ENCODE assay signal across 8 cellular contexts in genomic region chr11:65419773-65420481, GRCh38. TPM values are rescaled to one million over a fixed set of nuclear protein-coding genes. Genes with fewer than 3 reads are reported as not detected.
DNase-seq lines count a peak whose midpoint lies in the region; ATAC-seq and TF ChIP-seq lines count a peak whose summit lies in the region.

No MANE protein-coding gene starts in this region.

- H2AFZ ChIP-seq in ACC112 (ENCODE audit: low read length, unreplicated experiment): no peak overlapping the region

- DNase-seq in NCI-H69 (lab: John Stamatoyannopoulos, UW): peak; percentile 88
- DNase-seq in activated T-cell treated with anti-CD3 and anti-CD28 coated beads, Interleukin-2, amount 50 U/mL, for 4 hours: peak; percentile 41
- peak; percentile 84 for DNase-seq in thoracic aorta (ENCODE audit: low spot score)
- DNase-seq in SK-N-DZ (ENCODE audit: low spot score): no peak

- H3K36me3 ChIP-seq in ACC112 (ENCODE audit: insufficient read depth, low read length) (peaks cover 22% of the 10 kb centered on the region), muscle layer of duodenum (ENCODE audit: control insufficient read depth in 1 of 2, insufficient read depth in 2 of 2, low read length in 2 of 2) (peaks cover 10 to 58% of the 10 kb centered on the region in 2 donors), thoracic aorta (peaks cover 4% of the 10 kb centered on the region)

- H3K27ac ChIP-seq in ACC112 (ENCODE audit: low read depth, low read length) (peak overlapping the region; percentile 99), muscle layer of duodenum (ENCODE audit: low read length) (peak overlapping the region; percentile 100), thoracic aorta (peak overlapping the region; percentile 100)

- H3K36me3 Mint-ChIP-seq in activated T-cell treated with anti-CD3 and anti-CD28 coated beads, Interleukin-2, amount 50 U/mL, for 4 hours (ENCODE audit: insufficient read depth): peaks cover 19% of the 10 kb centered on the region

- no peaks in the 10 kb centered on the region for H3K9me3 Mint-ChIP-seq in activated T-cell treated with anti-CD3 and anti-CD28 coated beads, Interleukin-2, amount 50 U/mL, for 4 hours

- no peaks in the 10 kb centered on the region for H3K27me3 ChIP-seq in ACC112 (ENCODE audit: insufficient read depth, low read length)
- H3K27me3 ChIP-seq in muscle layer of duodenum (ENCODE audit: low read depth, low read length): no peaks in the 10 kb centered on the region
- H3K27me3 ChIP-seq in thoracic aorta (replicated peaks; ENCODE audit: insufficient read depth): no peaks in the 10 kb centered on the region

- ATAC-seq in GM18505 (IDR thresholded peaks at IDR 0.05; ENCODE audit: unreplicated experiment) (no peak), esophagus mucosa (peak; percentile 19), thoracic aorta (ENCODE audit: insufficient number of reproducible peaks, low FRiP score, low read depth) (no peak)
- no peak for ATAC-seq in activated T-cell treated with anti-CD3 and anti-CD28 coated beads, Interleukin-2, amount 50 U/mL, for 4 hours

- H3K79me2 ChIP-seq in ACC112 (ENCODE audit: control insufficient read depth, insufficient read depth, low read length, unreplicated experiment): peaks cover 66% of the 10 kb centered on the region

- peak overlapping the region; percentile 100 for H3K4me3 Mint-ChIP-seq in activated T-cell treated with anti-CD3 and anti-CD28 coated beads, Interleukin-2, amount 50 U/mL, for 4 hours

- peak overlapping the region; percentile 94 for H3K4me3 ChIP-seq in ACC112 (ENCODE audit: low read depth, low read length)
- H3K4me3 ChIP-seq in muscle layer of duodenum (ENCODE audit: low read depth in 1 of 2, low read length in 2 of 2): peak overlapping the region; percentile 38 to 100
- peak overlapping the region; percentile 94 for H3K4me3 ChIP-seq in thoracic aorta

- H3K4me1 ChIP-seq in ACC112 (ENCODE audit: control insufficient read depth, insufficient read depth, low read length, unreplicated experiment) (peaks cover 42% of the 10 kb centered on the region), muscle layer of duodenum (ENCODE audit: control insufficient read depth in 1 of 2, insufficient read depth in 2 of 2, low read length in 2 of 2) (peaks cover 22 to 40% of the 10 kb centered on the region in 2 donors), thoracic aorta (ENCODE audit: control insufficient read depth in 1 of 2, low read depth in 2 of 2) (peaks cover 39 to 52% of the 10 kb centered on the region in 2 donors)

- peaks cover 49% of the 10 kb centered on the region for H3K4me1 Mint-ChIP-seq in activated T-cell treated with anti-CD3 and anti-CD28 coated beads, Interleukin-2, amount 50 U/mL, for 4 hours (ENCODE audit: low read depth)

- TF ChIP-seq POLR2A in GM18505 (IDR thresholded peaks at IDR 0.05; ENCODE audit: borderline replicate concordance, extremely low read depth, insufficient read depth, insufficient read length): peak; percentile 60

- H3K9me3 ChIP-seq in muscle layer of duodenum (ENCODE audit: control insufficient read depth in 1 of 2, low read length in 2 of 2) (no peaks in the 10 kb centered on the region), thoracic aorta (no peaks in the 10 kb centered on the region)

- H3K27me3 Mint-ChIP-seq in activated T-cell treated with anti-CD3 and anti-CD28 coated beads, Interleukin-2, amount 50 U/mL, for 4 hours (ENCODE audit: low read depth): no peaks in the 10 kb centered on the region

- no peak for TF ChIP-seq CTCF in thoracic aorta (IDR thresholded peaks at IDR 0.05)

RNA-seq across cellular contexts. Expression of gene NEAT1, which starts 2.7 kb away (rescaled TPM):
- total RNA-seq in activated T-cell treated with anti-CD3 and anti-CD28 coated beads, Interleukin-2, amount 50 U/mL, for 4 hours: 100 to 1,000 TPM in 2 of 3 donors, 10 to 100 TPM in 1; 95.5 to 136 (median 123) TPM
- total RNA-seq in esophagus mucosa (389 TPM), thoracic aorta (1,000 to 10,000 TPM in 1 of 2 donors, 100 to 1,000 TPM in 1; 848 to 1,659 TPM)
- polyA plus RNA-seq in SK-N-DZ (2014; cell fraction: cytosol; rRNA removed): 15.6 and 18.2 TPM in 2 replicates
- polyA plus RNA-seq in SK-N-DZ (2014; cell fraction: nucleus; rRNA removed): 45.6 and 148 TPM in 2 replicates

RNA-seq across cellular contexts. Expression of gene FRMD8, which starts 33.5 kb away (rescaled TPM):
- total RNA-seq in activated T-cell treated with anti-CD3 and anti-CD28 coated beads, Interleukin-2, amount 50 U/mL, for 4 hours: 10 to 100 TPM; 43.0 to 49.2 (median 44.9) TPM
- total RNA-seq in esophagus mucosa (37.1 TPM), thoracic aorta (10 to 100 TPM; 45.2 to 45.9 TPM)
- polyA plus RNA-seq in SK-N-DZ (2014; cell fraction: cytosol; rRNA removed): 25.3 and 31.8 TPM in 2 replicates
- 28.6 and 39.3 TPM in 2 replicates for polyA plus RNA-seq in SK-N-DZ (2014; cell fraction: nucleus; rRNA removed)

RNA-seq across cellular contexts. Expression of gene SLC25A45, which starts 37.5 kb away (rescaled TPM):
- 10 to 100 TPM in 1 of 3 donors, 1 to 10 TPM in 2; 7.0 to 11.1 (median 9.5) TPM for total RNA-seq in activated T-cell treated with anti-CD3 and anti-CD28 coated beads, Interleukin-2, amount 50 U/mL, for 4 hours
- 3.4 TPM for total RNA-seq in esophagus mucosa
- 10 to 100 TPM; 19.0 to 26.7 TPM for total RNA-seq in thoracic aorta
- 2.4 and 3.9 TPM in 2 replicates for polyA plus RNA-seq in SK-N-DZ (2014; cell fraction: cytosol; rRNA removed)
- 2.0 and 7.1 TPM in 2 replicates for polyA plus RNA-seq in SK-N-DZ (2014; cell fraction: nucleus; rRNA removed)
